Comparison of ENCODE assay signal across 8 cellular contexts in the genomic region with DNA sequence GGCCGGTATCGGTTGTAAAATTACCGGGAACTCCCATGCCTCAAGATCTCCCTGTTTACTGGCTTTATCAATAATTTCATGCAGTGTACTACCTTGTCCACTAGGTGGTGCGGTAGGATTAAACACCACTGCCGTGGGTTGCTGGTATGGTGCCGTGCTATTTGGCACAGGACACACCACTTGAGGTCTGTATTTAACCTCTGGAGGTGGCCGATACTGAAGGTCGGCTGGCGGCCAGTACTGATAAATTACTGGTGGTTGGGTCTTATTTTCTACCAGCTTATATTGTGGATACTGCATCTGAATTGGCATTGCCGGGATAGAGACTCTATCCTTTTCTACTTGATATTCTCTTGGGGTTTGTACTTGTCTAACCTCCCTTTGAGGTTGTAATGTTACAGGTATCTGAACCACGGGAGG.
DNase-seq lines count a peak whose midpoint lies in the region; FAIRE-seq and TF ChIP-seq lines count a peak whose summit lies in the region.

No MANE protein-coding gene starts in this region.

- TF ChIP-seq RAD21 in Ishikawa (IDR thresholded peaks at IDR 0.05; ENCODE audit: low read depth), result peak; percentile 97

- H3K36me3 ChIP-seq in mucosa of stomach (ENCODE audit: control insufficient read depth, insufficient read depth, low read length), result no peaks in the 10 kb centered on the region

- H3K9me3 ChIP-seq in mucosa of stomach (ENCODE audit: control insufficient read depth, low read length), result no peaks in the 10 kb centered on the region

- no peaks in the 10 kb centered on the region for H3K27me3 ChIP-seq in mucosa of stomach (ENCODE audit: control insufficient read depth, insufficient read depth, low read length)

- no peak overlapping the region for H3K27ac ChIP-seq in 22Rv1

- H3K4me1 ChIP-seq in mucosa of stomach (ENCODE audit: control insufficient read depth, insufficient read depth, low read length), result no peaks in the 10 kb centered on the region

- no peak overlapping the region for H3K4me3 ChIP-seq in mucosa of stomach (ENCODE audit: low read length)

- DNase-seq in GM18507 (ENCODE audit: extremely low spot score, insufficient read length, low read depth), result peak; percentile 53
- DNase-seq in NOMO-1 treated with dmso at 0.1 percent for 144 hours (lab: John Stamatoyannopoulos, UW; ENCODE audit: unreplicated experiment), result peak; percentile 12
- DNase-seq in activated CD8-positive, alpha-beta memory T cell treated with anti-CD3 and anti-CD28 coated beads, Interleukin-2, amount 50 U/mL, for 1 hour (ENCODE audit: extremely low read depth), result peak; percentile 56
- DNase-seq in epidermal melanocyte (ENCODE audit: insufficient read length, low spot score), result peak; percentile 43
- peak; percentile 35 to 56 for DNase-seq in stimulated activated CD8-positive, alpha-beta memory T cell treated with anti-CD3 and anti-CD28 coated beads, Interleukin-7, amount 100 ng/mL, for 4 hours (ENCODE audit: low read depth in 2 of 2)

- H3K9ac ChIP-seq in mucosa of stomach (ENCODE audit: low read length), result peak overlapping the region; percentile 47

- peak; percentile 86 for FAIRE-seq in GM18507 (lab: Jason Lieb, UNC)

- peak; percentile 87 for TF ChIP-seq CTCF in 22Rv1 (IDR thresholded peaks at IDR 0.05)

- TF ChIP-seq EP300 in Ishikawa (IDR thresholded peaks at IDR 0.05; ENCODE audit: borderline replicate concordance), result no peak

TF ChIP-seq in Ishikawa, 13 proteins besides CTCF, POLR2A, EP300 and RAD21:
- no peak for TF ChIP-seq YY1 (IDR thresholded peaks at IDR 0.05; ENCODE audit: low read depth)
- TF ChIP-seq CEBPB (IDR thresholded peaks at IDR 0.05), result 0 out of 2 replicates have a peak, but pooled peaks have one; percentile 4
- TF ChIP-seq TEAD4 (IDR thresholded peaks at IDR 0.05), result no peak
- TF ChIP-seq NFIC (IDR thresholded peaks at IDR 0.05), result peak; percentile 40
- TF ChIP-seq, protein P1, sequence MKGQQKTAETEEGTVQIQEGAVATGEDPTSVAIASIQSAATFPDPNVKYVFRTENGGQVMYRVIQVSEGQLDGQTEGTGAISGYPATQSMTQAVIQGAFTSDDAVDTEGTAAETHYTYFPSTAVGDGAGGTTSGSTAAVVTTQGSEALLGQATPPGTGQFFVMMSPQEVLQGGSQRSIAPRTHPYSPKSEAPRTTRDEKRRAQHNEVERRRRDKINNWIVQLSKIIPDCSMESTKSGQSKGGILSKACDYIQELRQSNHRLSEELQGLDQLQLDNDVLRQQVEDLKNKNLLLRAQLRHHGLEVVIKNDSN (IDR thresholded peaks at IDR 0.05), result no peak
